ENCODE assay signal across 10 cellular contexts in genomic region chrY:7447881-7448516, GRCh38.
DNase-seq lines count a peak whose midpoint lies in the region; ATAC-seq and TF ChIP-seq lines count a peak whose summit lies in the region.
"Had no signal": no experiment of that assay in that cellular context is flagged by ENCODE, and none has a peak within 500 bp of the region (broad histone marks: within the 10 kb centered on the region; RNA-seq: fewer than 3 reads in every experiment).

No MANE protein-coding gene starts in this region.

- H3K4me3 ChIP-seq in OCI-LY1 (ENCODE audit: low read depth, low read length, poor library complexity, severe bottlenecking) = no peak overlapping the region
- H3K4me3 ChIP-seq in suprapubic skin = no peak overlapping the region
- H3K4me3 ChIP-seq: BLaER1 treated with 17β-estradiol and CSF1 and Interleukin-3, amounts not matched to agents 10 nM and 100 nM had no signal

- H3K27me3 ChIP-seq in OCI-LY1 (ENCODE audit: insufficient read depth, low read length) (no peaks in the 10 kb centered on the region), suprapubic skin (no peaks in the 10 kb centered on the region)
- H3K27me3 ChIP-seq: BLaER1 treated with 17β-estradiol and CSF1 and Interleukin-3, amounts not matched to agents 10 nM and 100 nM had no signal

- H3K9me2 ChIP-seq in OCI-LY1 (ENCODE audit: low read depth, low read length) = no peaks in the 10 kb centered on the region

- H3K9ac ChIP-seq in OCI-LY1 (ENCODE audit: low read length) = no peak overlapping the region
- H3K9ac ChIP-seq: BLaER1 treated with 17β-estradiol and CSF1 and Interleukin-3, amounts not matched to agents 10 nM and 100 nM had no signal

- no peak for ATAC-seq in HG02571 (IDR thresholded peaks at IDR 0.05; ENCODE audit: unreplicated experiment)

- H3K79me2 ChIP-seq in OCI-LY1 (ENCODE audit: insufficient read depth, low read length) = no peaks in the 10 kb centered on the region

- H3K36me3 ChIP-seq in OCI-LY1 (ENCODE audit: insufficient read depth, low read length) (no peaks in the 10 kb centered on the region), suprapubic skin (no peaks in the 10 kb centered on the region)
- H3K36me3 ChIP-seq: BLaER1 treated with 17β-estradiol and CSF1 and Interleukin-3, amounts not matched to agents 10 nM and 100 nM had no signal

- no peak for TF ChIP-seq EP300 in suprapubic skin (IDR thresholded peaks at IDR 0.05)

- WGBS in suprapubic skin = no CpG with 5 or more reads among the region's 8 CpGs

- TF ChIP-seq CTCF in OCI-LY1 (IDR thresholded peaks at IDR 0.05; ENCODE audit: low read length) (no peak), suprapubic skin (IDR thresholded peaks at IDR 0.05) (no peak)

- DNase-seq in EL (peak; percentile 74), epithelial cell of prostate (ENCODE audit: low read depth, low spot score) (no peak), renal cortical epithelial cell (ENCODE audit: low read depth) (peak; percentile 55), suprapubic skin (ENCODE audit: low spot score in 2 of 2) (no peak), 8988T (no peak)
- DNase-seq: NCI-H1048, NCI-H446 treated with DMSO at 0.1 percent for 48 hours had no signal

- H3K4me2 ChIP-seq in OCI-LY1 (ENCODE audit: low read length) = no peak overlapping the region
- H3K4me2 ChIP-seq: BLaER1 treated with 17β-estradiol and CSF1 and Interleukin-3, amounts not matched to agents 10 nM and 100 nM had no signal

- H4K20me1 ChIP-seq in OCI-LY1 (ENCODE audit: insufficient read depth, low read length) = no peaks in the 10 kb centered on the region
- H4K20me1 ChIP-seq: BLaER1 treated with 17β-estradiol and CSF1 and Interleukin-3, amounts not matched to agents 10 nM and 100 nM had no signal

- no peak for TF ChIP-seq POLR2A in suprapubic skin (IDR thresholded peaks at IDR 0.05)

- H3K9me3 ChIP-seq in OCI-LY1 (ENCODE audit: low read length) = no peaks in the 10 kb centered on the region
- H3K9me3 ChIP-seq in suprapubic skin = no peaks in the 10 kb centered on the region
- H3K9me3 ChIP-seq: BLaER1 treated with 17β-estradiol and CSF1 and Interleukin-3, amounts not matched to agents 10 nM and 100 nM had no signal

- no peaks in the 10 kb centered on the region for H3F3A ChIP-seq in OCI-LY1 (ENCODE audit: insufficient read depth, low read length)

- H3K4me1 ChIP-seq in OCI-LY1 (ENCODE audit: insufficient read depth, low read length, severe bottlenecking) (peaks cover 47% of the 10 kb centered on the region), suprapubic skin (peaks cover 6% of the 10 kb centered on the region)
- H3K4me1 ChIP-seq: BLaER1 treated with 17β-estradiol and CSF1 and Interleukin-3, amounts not matched to agents 10 nM and 100 nM had no signal

- no peak overlapping the region for H2AFZ ChIP-seq in OCI-LY1 (ENCODE audit: low read length)

- peak overlapping the region; percentile 21 for H3K27ac ChIP-seq in OCI-LY1 (ENCODE audit: low read depth, low read length, poor library complexity, severe bottlenecking)
- H3K27ac ChIP-seq in epithelial cell of prostate = peak overlapping the region; percentile 95
- H3K27ac ChIP-seq in suprapubic skin = no peak overlapping the region
- H3K27ac ChIP-seq: BLaER1 treated with 17β-estradiol and CSF1 and Interleukin-3, amounts not matched to agents 10 nM and 100 nM had no signal

Comparison
In these comparisons a context has a peak if more than half of its experiments do, and no peak if none do; other contexts are left out.
1. DNase-seq: peak in EL (single experiment) and renal cortical epithelial cell (single experiment); none in epithelial cell of prostate (single experiment), suprapubic skin (0 of 2) and 8988T (single experiment).